ENCODE assay signal across 1 cellular context in the genomic region with DNA sequence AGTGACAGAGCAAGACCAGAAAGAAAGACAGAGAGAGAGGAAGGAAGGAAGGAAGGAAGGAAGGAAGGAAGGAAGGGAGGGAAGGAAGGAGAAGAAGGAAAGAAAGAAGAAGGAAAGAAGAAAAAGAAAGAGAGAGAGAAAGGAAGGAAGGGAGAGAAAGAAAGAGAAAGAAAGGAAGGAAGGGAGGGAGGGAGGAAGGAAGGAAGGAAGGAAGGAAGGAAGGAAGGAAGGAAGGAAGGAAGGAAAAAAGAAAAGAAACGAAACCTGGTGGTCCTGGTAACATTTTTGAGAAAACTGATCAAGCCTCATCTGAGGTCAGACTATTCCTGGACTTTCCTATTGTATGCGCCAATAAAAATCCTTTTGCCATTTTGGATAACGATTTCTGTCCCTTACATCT.
TF ChIP-seq lines count a peak whose summit lies in the region.

No MANE protein-coding gene starts in this region.

TF ChIP-seq in HepG2, 621 proteins besides CTCF, POLR2A, EP300 and RAD21 (continued from another document):
- TF ChIP-seq, protein P1, sequence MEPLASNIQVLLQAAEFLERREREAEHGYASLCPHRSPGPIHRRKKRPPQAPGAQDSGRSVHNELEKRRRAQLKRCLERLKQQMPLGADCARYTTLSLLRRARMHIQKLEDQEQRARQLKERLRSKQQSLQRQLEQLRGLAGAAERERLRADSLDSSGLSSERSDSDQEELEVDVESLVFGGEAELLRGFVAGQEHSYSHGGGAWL (CRISPR knock-in tag; IDR thresholded peaks at IDR 0.05): no peak
- TF ChIP-seq ZNF446 (CRISPR knock-in tag; IDR thresholded peaks at IDR 0.05): no peak
- TF ChIP-seq, protein P2, sequence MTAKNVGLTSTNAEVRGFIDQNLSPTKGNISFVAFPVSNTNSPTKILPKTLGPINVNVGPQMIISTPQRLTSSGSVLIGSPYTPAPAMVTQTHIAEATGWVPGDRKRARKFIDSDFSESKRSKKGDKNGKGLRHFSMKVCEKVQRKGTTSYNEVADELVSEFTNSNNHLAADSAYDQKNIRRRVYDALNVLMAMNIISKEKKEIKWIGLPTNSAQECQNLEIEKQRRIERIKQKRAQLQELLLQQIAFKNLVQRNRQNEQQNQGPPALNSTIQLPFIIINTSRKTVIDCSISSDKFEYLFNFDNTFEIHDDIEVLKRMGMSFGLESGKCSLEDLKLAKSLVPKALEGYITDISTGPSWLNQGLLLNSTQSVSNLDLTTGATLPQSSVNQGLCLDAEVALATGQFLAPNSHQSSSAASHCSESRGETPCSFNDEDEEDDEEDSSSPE (CRISPR knock-in tag; IDR thresholded peaks at IDR 0.05): no peak
- TF ChIP-seq AKNA (CRISPR knock-in tag; IDR thresholded peaks at IDR 0.05; ENCODE audit: borderline replicate concordance): no peak
- TF ChIP-seq FOXA3 (CRISPR knock-in tag; IDR thresholded peaks at IDR 0.05): no peak
- TF ChIP-seq TBP (CRISPR knock-in tag; IDR thresholded peaks at IDR 0.05): no peak
- TF ChIP-seq ZFP91 (CRISPR knock-in tag; IDR thresholded peaks at IDR 0.05; ENCODE audit: borderline replicate concordance): no peak
TF ChIP-seq in HepG2: peak in this region for 1.
